25 cellular contexts compared by ENCODE assay signal in the genomic region with DNA sequence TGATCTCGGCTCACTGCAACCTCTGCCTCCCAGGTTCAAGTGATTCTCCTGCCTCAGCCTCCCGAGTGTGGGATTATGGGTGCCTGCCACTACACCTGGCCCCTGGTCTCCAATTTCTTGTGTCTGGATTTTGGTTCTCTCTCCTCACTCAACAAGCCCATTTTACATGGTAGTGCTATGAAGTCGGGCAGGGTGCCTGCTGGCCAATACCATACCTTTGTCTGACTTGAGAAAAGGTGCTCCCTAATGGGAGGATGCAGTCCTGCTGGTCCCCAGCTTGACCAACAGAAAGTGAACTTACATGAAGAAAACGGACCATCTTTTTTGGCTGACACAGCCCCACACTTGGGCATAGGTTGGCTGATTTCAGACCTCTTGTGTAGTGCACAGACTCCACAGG.
"Had no signal": no experiment of that assay in that cellular context is flagged by ENCODE, and none has a peak within 500 bp of the region (broad histone marks: within the 10 kb centered on the region; RNA-seq: fewer than 3 reads in every experiment).

No MANE protein-coding gene starts in this region.

- H3K9me3 Mint-ChIP-seq: activated B cell treated with CpG ODN at 0.5 μM for 24 hours; activated CD4-positive, alpha-beta T cell treated with anti-CD3 and anti-CD28 coated beads, Interleukin-2, amount 10 ng/mL, durations not matched to agents 24 days and 14 days; activated T-cell treated with anti-CD3 and anti-CD28 coated beads, Interleukin-2, amount 50 U/mL, for 72 hours had no signal

- DNase-seq: activated B cell treated with CpG ODN at 0.5 μM for 24 hours; activated CD4-positive, alpha-beta memory T cell treated with anti-CD3 and anti-CD28 coated beads for 36 hours; activated CD4-positive, alpha-beta T cell treated with anti-CD3 and anti-CD28 coated beads for 1 hour; activated CD4-positive, alpha-beta T cell treated with anti-CD3 and anti-CD28 coated beads, Interleukin-2, amount 10 ng/mL, durations not matched to agents 24 days and 14 days; activated CD8-positive, alpha-beta memory T cell treated with anti-CD3 and anti-CD28 coated beads, Interleukin-2, amount 50 U/mL, for 4 hours; activated naive CD4-positive, alpha-beta T cell treated with anti-CD3 and anti-CD28 coated beads, Interleukin-2, amount 50 U/mL, for 16 hours; activated T-cell treated with anti-CD3 and anti-CD28 coated beads, Interleukin-2, amount 50 U/mL, for 72 hours; adrenal gland; anterior cingulate cortex; cerebellar nuclear complex; MG63; MV-4-11; NCI-H1092 treated with DMSO at 0.1 percent for 48 hours; NCI-H1417 treated with DMSO at 0.1 percent for 48 hours; NCI-H1694; NCI-H2029; NCI-H2107; NCI-H345; NCI-H510A; NCI-H526 treated with DMSO at 0.1 percent for 48 hours; NCI-H82; SIG-M5; T-helper 2 cell; T1000 had no signal

- H3K4me3 Mint-ChIP-seq: activated B cell treated with CpG ODN at 0.5 μM for 24 hours; activated CD4-positive, alpha-beta memory T cell treated with anti-CD3 and anti-CD28 coated beads for 36 hours; activated CD4-positive, alpha-beta T cell treated with anti-CD3 and anti-CD28 coated beads, Interleukin-2, amount 10 ng/mL, durations not matched to agents 24 days and 14 days had no signal

- H3K36me3 Mint-ChIP-seq: activated CD4-positive, alpha-beta memory T cell treated with anti-CD3 and anti-CD28 coated beads for 36 hours had no signal

- H3K9me3 ChIP-seq: adrenal gland, MG63 had no signal

- H3K27ac Mint-ChIP-seq: activated B cell treated with CpG ODN at 0.5 μM for 24 hours; activated CD4-positive, alpha-beta memory T cell treated with anti-CD3 and anti-CD28 coated beads for 36 hours; activated T-cell treated with anti-CD3 and anti-CD28 coated beads, Interleukin-2, amount 50 U/mL, for 72 hours had no signal

- H3K9ac ChIP-seq: KMS-11 had no signal

- H3K36me3 ChIP-seq: adrenal gland, MG63 had no signal

- ATAC-seq: activated T-cell treated with anti-CD3 and anti-CD28 coated beads, Interleukin-2, amount 50 U/mL, for 72 hours had no signal

- H3K27ac ChIP-seq: adrenal gland, KMS-11 had no signal

- H3K27me3 ChIP-seq: adrenal gland, MG63 had no signal

- H3K4me3 ChIP-seq: adrenal gland, MG63 had no signal

- H3K4me2 ChIP-seq: KMS-11 had no signal
